1 cellular context compared by ENCODE assay signal in genomic region chr22:19565382-19565902, GRCh38.
TF ChIP-seq lines count a peak whose summit lies in the region.

No MANE protein-coding gene starts in this region.

TF ChIP-seq in K562, 482 proteins besides CTCF, POLR2A, EP300 and RAD21 (continued from another document):
- no peak for TF ChIP-seq ZNF398 (CRISPR knock-in tag; IDR thresholded peaks at IDR 0.05)
- TF ChIP-seq AFF4 (CRISPR knock-in tag; IDR thresholded peaks at IDR 0.05) = no peak
